In genomic region chr14:58239259-58240210, GRCh38 we compare ENCODE assay signal across 8 cellular contexts. TPM values are rescaled to one million over a fixed set of nuclear protein-coding genes. Genes with fewer than 3 reads are reported as not detected.
DNase-seq lines count a peak whose midpoint lies in the region; ATAC-seq and TF ChIP-seq lines count a peak whose summit lies in the region.

No MANE protein-coding gene starts in this region.

- TF ChIP-seq CTCF in KMS-11 (conservative IDR thresholded peaks at IDR 0.05; ENCODE audit: low read depth, low read length) (no peak), omental fat pad (IDR thresholded peaks at IDR 0.05) (no peak), RWPE1 (conservative IDR thresholded peaks at IDR 0.05; ENCODE audit: low read depth) (no peak)

- H3K9ac ChIP-seq in KMS-11: no peak overlapping the region

- H3K4me1 ChIP-seq in KMS-11 (ENCODE audit: low read depth, poor library complexity, severe bottlenecking): peaks cover 8% of the 10 kb centered on the region

- no peaks in the 10 kb centered on the region for H3K36me3 ChIP-seq in KMS-11 (ENCODE audit: insufficient read depth)

- peak overlapping the region; percentile 78; the same call in 1 of the 2 replicates for H2AFZ ChIP-seq in KMS-11 (ENCODE audit: low read depth)

- CTCF ChIA-PET in RWPE1 (lab: Yijun Ruan, JAX): no interaction called here

- H3K27ac ChIP-seq in KMS-11 (no peak overlapping the region), RWPE1 (no peak overlapping the region)

- no peak for ATAC-seq in omental fat pad (ENCODE audit: low FRiP score)

- H3K79me2 ChIP-seq in KMS-11 (ENCODE audit: insufficient read depth, low read depth): no peaks in the 10 kb centered on the region

- H3K4me3 ChIP-seq in KMS-11 (IDR thresholded peaks at IDR 0.05; ENCODE audit: insufficient read depth, low read depth, low read length): no peak overlapping the region

- H4K20me1 ChIP-seq in KMS-11 (ENCODE audit: insufficient read depth): no peaks in the 10 kb centered on the region

- DNase-seq in ELF-1 (ENCODE audit: low read depth, low spot score): peak; percentile 76
- DNase-seq in SHP77 treated with DMSO at 0.1 percent for 48 hours (lab: John Stamatoyannopoulos, UW): peak; percentile 37
- DNase-seq in activated gamma-delta T cell treated with anti-CD3 and anti-CD28 coated beads, Interleukin-2, amount 50 U/mL, for 16 hours (ENCODE audit: low read depth): peak; percentile 79
- DNase-seq in germinal center (ENCODE audit: low spot score): peak; percentile 46
- DNase-seq in omental fat pad (ENCODE audit: low spot score): peak; percentile 67
- DNase-seq in superior temporal gyrus (ENCODE audit: extremely low spot score): peak; percentile 95
- DNase-seq in RWPE1 (ENCODE audit: low spot score): no peak

- no peaks in the 10 kb centered on the region for H3K27me3 ChIP-seq in KMS-11 (ENCODE audit: insufficient read depth, low read depth)

- POLR2A ChIA-PET in RWPE1 (lab: Yijun Ruan, JAX; ENCODE audit: low non-redundant PET): no interaction called here

- H3K4me2 ChIP-seq in KMS-11: peak overlapping the region; percentile 70

RNA-seq across cellular contexts. Expression of gene PSMA3, which starts 5.1 kb away (rescaled TPM):
- 100 to 1,000 TPM in 2 of 4 donors, 10 to 100 TPM in 2; 91.8 to 126 (median 107) TPM for total RNA-seq in omental fat pad

RNA-seq across cellular contexts. Expression of gene ACTR10, which starts 39.6 kb away (rescaled TPM):
- 10 to 100 TPM; 37.7 to 71.4 (median 53.7) TPM for total RNA-seq in omental fat pad

RNA-seq across cellular contexts. Expression of gene ARID4A, which starts 58.8 kb away (rescaled TPM):
- 10 to 100 TPM; 12.6 to 33.7 (median 18.5) TPM for total RNA-seq in omental fat pad
